ENCODE assay signal across 19 cellular contexts in the genomic region with DNA sequence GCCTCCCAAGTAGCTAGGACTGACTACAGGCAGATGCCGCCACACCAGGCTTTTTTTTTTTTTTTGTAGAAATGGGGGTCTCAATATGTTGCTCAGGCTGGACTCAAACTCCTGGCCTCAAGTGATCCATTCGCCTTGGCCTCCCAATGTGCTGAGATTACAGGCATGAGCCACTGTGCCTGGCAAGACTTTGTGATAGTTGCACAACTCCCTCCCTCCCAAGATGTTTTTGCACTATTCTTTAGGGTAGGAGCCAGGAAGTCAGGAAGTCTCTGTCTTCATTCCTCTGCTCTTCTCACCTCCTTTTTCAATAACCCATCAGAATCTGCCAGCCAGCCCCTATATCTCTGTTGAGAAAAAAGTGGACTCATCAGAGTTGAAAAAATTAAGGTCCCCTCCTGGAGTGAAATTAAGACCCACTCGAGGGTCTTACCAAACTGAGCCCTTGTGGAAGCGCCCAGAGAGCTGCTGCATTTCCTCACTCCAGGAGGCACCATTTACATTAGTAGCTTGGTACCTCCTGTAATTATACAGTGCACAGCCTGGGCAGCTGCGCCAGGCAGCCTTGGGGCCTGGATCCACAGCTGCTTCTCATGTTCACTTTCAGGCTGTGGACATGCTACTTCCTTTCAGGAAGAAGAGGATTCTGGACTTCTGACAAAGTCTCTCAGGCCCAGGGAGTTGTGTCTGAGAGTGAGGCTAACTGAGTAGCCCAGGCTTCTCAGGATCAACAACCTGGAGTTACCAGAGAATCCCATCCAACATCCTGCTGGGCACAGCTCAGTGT. TPM values are rescaled to one million over a fixed set of nuclear protein-coding genes. Genes with fewer than 3 reads are reported as not detected.
A peak's percentile ranks its signal among the peaks of the same experiment; 100 is the strongest.
DNase-seq lines count a peak whose midpoint lies in the region; ATAC-seq, FAIRE-seq and TF ChIP-seq lines count a peak whose summit lies in the region.
"Had no signal": no experiment of that assay in that cellular context is flagged by ENCODE, and none has a peak within 500 bp of the region (broad histone marks: within the 10 kb centered on the region; RNA-seq: fewer than 3 reads in every experiment).

No MANE protein-coding gene starts in this region.

- no peak for FAIRE-seq in K562 (lab: Jason Lieb, UNC)
- FAIRE-seq: HTR-8/SVneo had no signal

- no peak overlapping the region for H3K4me2 ChIP-seq in K562 (ENCODE audit: insufficient read depth, low read length)

- peaks cover 0 to 5% of the 10 kb centered on the region in 2 experiments; a peak in 2 of 5 replicates for H3K27me3 ChIP-seq in K562 (ENCODE audit: control insufficient read depth in 2 of 2, insufficient read depth in 2 of 2, low read length in 2 of 2)
- H3K27me3 ChIP-seq in heart right ventricle = no peaks in the 10 kb centered on the region
- no peaks in the 10 kb centered on the region for H3K27me3 ChIP-seq in subcutaneous abdominal adipose tissue (ENCODE audit: control insufficient read depth in 5 of 5, insufficient read depth in 4 of 5, low read length in 5 of 5)

- BruUV-seq in K562 (replicated peaks; lab: Mats Ljungman, UMichigan) = no TSS peak

- no peaks in the 10 kb centered on the region for H3K9me1 ChIP-seq in K562 (ENCODE audit: control insufficient read depth, insufficient read depth, low read length)

- TF ChIP-seq EP300 in Ishikawa (IDR thresholded peaks at IDR 0.05; ENCODE audit: borderline replicate concordance) (no peak), K562 (IDR thresholded peaks at IDR 0.05; ENCODE audit: low read length) (no peak)

- POLR2A ChIA-PET in K562 (lab: Yijun Ruan, JAX) = interaction anchor here (0.8 to 1.7 kb wide), 2 partner anchors 22 to 327 kb away, joined by 3 read pairs; no protein-coding TSS in a partner anchor

- CTCF ChIA-PET in K562 (lab: Yijun Ruan, JAX; ENCODE audit: low intra/inter-chr PET ratio) = no interaction called here

- ATAC-seq in K562 (no peak), heart right ventricle (peak in 3 of 8 donors; percentile 10 to 18 (median 16))
- ATAC-seq: activated CD4-positive, alpha-beta T cell treated with anti-CD3 and anti-CD28 coated beads for 36 hours; activated naive CD8-positive, alpha-beta T cell treated with anti-CD3 and anti-CD28 coated beads, Interleukin-2, amount 50 U/mL, for 24 hours; stimulated activated naive CD8-positive, alpha-beta T cell treated with anti-CD3 and anti-CD28 coated beads, Interleukin-15, amount 100 ng/mL, for 72 hours; T-helper 17 cell had no signal

- H3K9ac ChIP-seq in K562 (ENCODE audit: insufficient read depth in 1 of 2, low read depth in 2 of 2, low read length in 2 of 2) (peak overlapping the region in 1 of 2 experiments; percentile 18; a peak in 1 of 4 replicates), subcutaneous abdominal adipose tissue (ENCODE audit: low read length in 5 of 5) (peak overlapping the region in 1 of 5 donors; percentile 27)

- intact Hi-C loops in K562 (cut with micrococcal nuclease) = loop anchor here (5.0 to 10.0 kb wide), 4 partner anchors 73 to 316 kb away; partner anchors contain the start of gene HTR1D
- intact Hi-C loops in heart right ventricle (cut with DNase I) = loop anchor here in 6 of 10 donors (5.0 to 10.0 kb wide), 4 partner anchors 33 to 86 kb away; partner anchors contain the start of genes HNRNPR (in 5 of the 6) and ZNF436 (in 1 of the 6)

- TF ChIP-seq POLR2A in K562 (conservative IDR thresholded peaks at IDR 0.05) = no peak

- TF ChIP-seq RAD21 in Ishikawa (IDR thresholded peaks at IDR 0.05; ENCODE audit: low read depth) (no peak), K562 (CRISPR knock-in tag; conservative IDR thresholded peaks at IDR 0.05 in 1 of 2, IDR thresholded peaks at IDR 0.05 in 1 of 2) (no peak)

- no peaks in the 10 kb centered on the region for H3K79me2 ChIP-seq in K562 (ENCODE audit: control insufficient read depth, insufficient read depth, low read length)

- DNase-seq in K562 (ENCODE audit: extremely low read depth in 1 of 4, low spot score in 3 of 4) (no peak), heart right ventricle (no peak), ACHN (no peak), globus pallidus (ENCODE audit: low spot score) (no peak)
- no peak for DNase-seq in stimulated activated CD4-positive, alpha-beta T cell treated with anti-CD3 and anti-CD28 coated beads, Interleukin-4, amount 100 ng/mL, for 4 hours
- DNase-seq: activated CD4-positive, alpha-beta T cell treated with anti-CD3 and anti-CD28 coated beads for 36 hours; activated naive CD8-positive, alpha-beta T cell treated with anti-CD3 and anti-CD28 coated beads, Interleukin-2, amount 50 U/mL, for 24 hours; Caco-2; glutamatergic neuron; naive B cell; NCI-H1417 treated with DMSO at 0.1 percent for 48 hours; NCI-H510A treated with DMSO at 0.1 percent for 48 hours; retina; stimulated activated naive CD8-positive, alpha-beta T cell treated with anti-CD3 and anti-CD28 coated beads, Interleukin-15, amount 100 ng/mL, for 72 hours; T-helper 17 cell had no signal

- WGBS in K562 (ENCODE audit: insufficient coverage, low coverage, missing lambda C conversion rate) = 52% methylated on average over 5 of the region's 5 CpGs
- 84 to 87% methylated on average over 5 of the region's 5 CpGs for WGBS in heart right ventricle, 2 donors

- no peak overlapping the region for H2AFZ ChIP-seq in K562 (ENCODE audit: low read depth, low read length)

- in situ Hi-C loops in K562 (cut with MboI) = loop anchor here (5.0 kb wide), 1 partner anchor 58 kb away; the partner anchor contains the start of gene HNRNPR
- in situ Hi-C loops in ACHN (cut with HindIII; ENCODE audit: low pct_ligation_motif_present, low pct_unique_long_range_greater_than_20kb, low sequenced_read_pairs) = no loop called here

- H3K36me3 ChIP-seq in K562 (ENCODE audit: control insufficient read depth, insufficient read depth, low read length) = no peaks in the 10 kb centered on the region
- H3K36me3 ChIP-seq in heart right ventricle = peaks cover 0 to 16% (median 0%) of the 10 kb centered on the region in 9 donors
- H3K36me3 ChIP-seq in subcutaneous abdominal adipose tissue (ENCODE audit: control insufficient read depth in 5 of 5, insufficient read depth in 5 of 5, low read length in 5 of 5) = peaks cover 0 to 9% (median 5%) of the 10 kb centered on the region in 5 donors

- TF ChIP-seq CTCF in K562 (IDR thresholded peaks at IDR 0.05 in 2 of 3, conservative IDR thresholded peaks at IDR 0.05 in 1 of 3; ENCODE audit: insufficient read depth in 2 of 3, low read depth in 1 of 3, low read length in 3 of 3) = no peak
- no peak for TF ChIP-seq CTCF in heart right ventricle (IDR thresholded peaks at IDR 0.05)

- H4K20me1 ChIP-seq in K562 (replicated peaks; ENCODE audit: control insufficient read depth, insufficient read depth, low read length) = no peaks in the 10 kb centered on the region

- H3K27ac ChIP-seq in K562 (ENCODE audit: extremely low read depth, low read depth, low read length) (no peak overlapping the region), heart right ventricle (peak overlapping the region in 8 of 10 donors; percentile 18 to 83 (median 28)), subcutaneous abdominal adipose tissue (ENCODE audit: low read depth, low read length) (peak overlapping the region; percentile 34)

- H3K9me3 ChIP-seq in K562 (replicated peaks; ENCODE audit: control insufficient read depth, insufficient read depth, low read depth, low read length) (no peaks in the 10 kb centered on the region; the same call in 1 of the 2 replicates), heart right ventricle (peaks cover 0 to 3% (median 0%) of the 10 kb centered on the region in 11 donors), subcutaneous abdominal adipose tissue (ENCODE audit: control insufficient read depth in 5 of 5, low read length in 5 of 5) (no peaks in the 10 kb centered on the region)
- H3K9me3 ChIP-seq: Caco-2 had no signal

- H3K4me3 ChIP-seq in K562 = no peak overlapping the region
- H3K4me3 ChIP-seq in heart right ventricle = no peak overlapping the region
- no peak overlapping the region for H3K4me3 ChIP-seq in subcutaneous abdominal adipose tissue (ENCODE audit: low read depth in 1 of 5, low read length in 5 of 5)
- H3K4me3 ChIP-seq: coronary artery had no signal

- H3K4me1 ChIP-seq in K562 (replicated peaks in 1 of 2; ENCODE audit: control insufficient read depth in 2 of 2, insufficient read depth in 2 of 2, low read length in 2 of 2) (peaks cover 5 to 18% of the 10 kb centered on the region in 2 experiments), heart right ventricle (peaks cover 18 to 67% (median 39%) of the 10 kb centered on the region in 9 donors), subcutaneous abdominal adipose tissue (ENCODE audit: control insufficient read depth in 5 of 5, insufficient read depth in 5 of 5, low read length in 5 of 5) (peaks cover 6 to 36% (median 28%) of the 10 kb centered on the region in 5 donors)

RNA-seq across cellular contexts. Expression of gene TCEA3, which starts 24.0 kb away (rescaled TPM):
- total RNA-seq in K562 (2011; cell fraction: chromatin; rRNA removed; ENCODE audit: low replicate concordance) = 0.86 and 1.4 TPM in 2 replicates
- 0.67 and 1.4 TPM in 2 replicates for total RNA-seq in K562 (2011; cell fraction: nucleolus; rRNA removed)
- total RNA-seq in K562 (2011; cell fraction: nucleoplasm; rRNA removed) = 0.66 and 0.84 TPM in 2 replicates
- total RNA-seq in K562 (2014; rRNA removed) (0.33 and 0.54 TPM in 2 replicates), K562 (2014; rRNA removed; fragmentation: Illumina TruSeq; extraction: Trizol) (0.45 and 0.51 TPM in 2 replicates), K562 (2015; rRNA removed; fragmentation: Illumina TruSeq; extraction: Trizol) (0.34 and 0.36 TPM in 2 replicates), K562 (2021) (0.49 and 0.55 TPM in 2 replicates), heart right ventricle (10 to 100 TPM; 56.7 to 93.0 (median 71.8) TPM)
- polyA plus RNA-seq in K562 (2011; rRNA removed) (0.34 and 0.54 TPM in 2 replicates), K562 (2014; fragmentation: Illumina TruSeq; extraction: Trizol) (0.16 and 0.66 TPM in 2 replicates), K562 (2014; fragmentation: Nextera tagmentation; extraction: Ambion mirVana) (under 1 TPM; 0.03 to 0.10 TPM), K562 (2014; rRNA removed) (0.13 and 0.80 TPM in 2 replicates), heart right ventricle (10 to 100 TPM; 25.1 to 51.4 TPM)
- polyA plus RNA-seq in K562 (2011; cell fraction: cytosol; rRNA removed) = 0.19 and 0.45 TPM in 2 replicates
- 0.81 and 0.90 TPM in 2 replicates for polyA plus RNA-seq in K562 (2011; cell fraction: nucleus; rRNA removed)
- 0.49 and 0.76 TPM in 2 replicates for polyA plus RNA-seq in K562 (2012)
- 0.25 and 0.27 TPM in 2 replicates for polyA minus RNA-seq in K562 (2011; rRNA and poly(A)+ RNA removed)
- not detected in 2 replicates for polyA minus RNA-seq in K562 (2011; cell fraction: cytosol; rRNA and poly(A)+ RNA removed)
- 0.27 and 0.56 TPM in 2 replicates for polyA minus RNA-seq in K562 (2011; cell fraction: nucleus; rRNA and poly(A)+ RNA removed)

RNA-seq across cellular contexts. Expression of gene ZNF436, which starts 30.9 kb away (rescaled TPM):
- total RNA-seq in K562 (2011; cell fraction: chromatin; rRNA removed; ENCODE audit: low replicate concordance) = 10.7 and 18.5 TPM in 2 replicates
- 8.7 and 9.7 TPM in 2 replicates for total RNA-seq in K562 (2011; cell fraction: nucleolus; rRNA removed)
- total RNA-seq in K562 (2011; cell fraction: nucleoplasm; rRNA removed) = 11.4 and 13.0 TPM in 2 replicates
- total RNA-seq in K562 (2014; rRNA removed) (6.2 and 7.0 TPM in 2 replicates), K562 (2014; rRNA removed; fragmentation: Illumina TruSeq; extraction: Trizol) (8.3 and 9.4 TPM in 2 replicates), K562 (2015; rRNA removed; fragmentation: Illumina TruSeq; extraction: Trizol) (11.3 and 11.9 TPM in 2 replicates), K562 (2021) (6.9 and 7.4 TPM in 2 replicates), heart right ventricle (10 to 100 TPM in 9 of 10 donors, 1 to 10 TPM in 1; 9.4 to 25.5 (median 16.3) TPM)
- polyA plus RNA-seq in K562 (2011; rRNA removed) (8.0 and 9.7 TPM in 2 replicates), K562 (2014; fragmentation: Illumina TruSeq; extraction: Trizol) (6.8 and 7.3 TPM in 2 replicates), K562 (2014; fragmentation: Nextera tagmentation; extraction: Ambion mirVana) (1 to 10 TPM; 2.1 to 3.3 TPM), K562 (2014; rRNA removed) (3.8 and 4.5 TPM in 2 replicates), heart right ventricle (1 to 10 TPM; 3.3 to 4.2 TPM)
- 2.4 and 6.8 TPM in 2 replicates for polyA plus RNA-seq in K562 (2011; cell fraction: cytosol; rRNA removed)
- polyA plus RNA-seq in K562 (2011; cell fraction: nucleus; rRNA removed) = 9.0 and 14.4 TPM in 2 replicates
- 4.6 and 5.2 TPM in 2 replicates for polyA plus RNA-seq in K562 (2012)
- polyA minus RNA-seq in K562 (2011; rRNA and poly(A)+ RNA removed) = 18.1 and 28.7 TPM in 2 replicates
- polyA minus RNA-seq in K562 (2011; cell fraction: cytosol; rRNA and poly(A)+ RNA removed) = 7.3 and 7.8 TPM in 2 replicates
- polyA minus RNA-seq in K562 (2011; cell fraction: nucleus; rRNA and poly(A)+ RNA removed) = 7.9 and 17.7 TPM in 2 replicates

RNA-seq across cellular contexts. Expression of gene HNRNPR, which starts 56.4 kb away (rescaled TPM):
- 99.0 and 265 TPM in 2 replicates for total RNA-seq in K562 (2011; cell fraction: chromatin; rRNA removed; ENCODE audit: low replicate concordance)
- 46.7 and 67.2 TPM in 2 replicates for total RNA-seq in K562 (2011; cell fraction: nucleolus; rRNA removed)
- total RNA-seq in K562 (2011; cell fraction: nucleoplasm; rRNA removed) = 120 and 158 TPM in 2 replicates
- total RNA-seq in K562 (2014; rRNA removed) (212 and 244 TPM in 2 replicates), K562 (2014; rRNA removed; fragmentation: Illumina TruSeq; extraction: Trizol) (301 and 338 TPM in 2 replicates), K562 (2015; rRNA removed; fragmentation: Illumina TruSeq; extraction: Trizol) (321 and 351 TPM in 2 replicates), K562 (2021) (238 and 253 TPM in 2 replicates), heart right ventricle (10 to 100 TPM; 56.7 to 72.7 (median 66.4) TPM)
- polyA plus RNA-seq in K562 (2011; rRNA removed) (270 and 360 TPM in 2 replicates), K562 (2014; fragmentation: Illumina TruSeq; extraction: Trizol) (318 and 372 TPM in 2 replicates), K562 (2014; fragmentation: Nextera tagmentation; extraction: Ambion mirVana) (10 to 100 TPM; 80.9 to 93.4 TPM), K562 (2014; rRNA removed) (321 and 349 TPM in 2 replicates), heart right ventricle (10 to 100 TPM; 44.6 to 60.3 TPM)
- polyA plus RNA-seq in K562 (2011; cell fraction: cytosol; rRNA removed) = 81.4 and 163 TPM in 2 replicates
- polyA plus RNA-seq in K562 (2011; cell fraction: nucleus; rRNA removed) = 58.1 and 89.0 TPM in 2 replicates
- 153 and 259 TPM in 2 replicates for polyA plus RNA-seq in K562 (2012)
- polyA minus RNA-seq in K562 (2011; rRNA and poly(A)+ RNA removed) = 270 and 312 TPM in 2 replicates
- polyA minus RNA-seq in K562 (2011; cell fraction: cytosol; rRNA and poly(A)+ RNA removed) = 94.9 and 109 TPM in 2 replicates
- 78.8 and 184 TPM in 2 replicates for polyA minus RNA-seq in K562 (2011; cell fraction: nucleus; rRNA and poly(A)+ RNA removed)

Comparison
In these comparisons a context has a peak if more than half of its experiments do, and no peak if none do; other contexts are left out.
1. RNA of gene TCEA3, which starts 24.0 kb away (total RNA-seq): 56.7 to 93.0 TPM in heart right ventricle; 0.33 to 1.4 TPM in K562; every median in the first group is over 10 times any median in the second.